ENCODE assay signal across 26 cellular contexts in genomic region chr21:31886896-31887595, GRCh38. TPM values are rescaled to one million over a fixed set of nuclear protein-coding genes. Genes with fewer than 3 reads are reported as not detected.
DNase-seq lines count a peak whose midpoint lies in the region; ATAC-seq and TF ChIP-seq lines count a peak whose summit lies in the region.
"Had no signal": no experiment of that assay in that cellular context is flagged by ENCODE, and none has a peak within 500 bp of the region (broad histone marks: within the 10 kb centered on the region; RNA-seq: fewer than 3 reads in every experiment).

No MANE protein-coding gene starts in this region.

- H3K9me3 Mint-ChIP-seq in activated CD4-positive, alpha-beta memory T cell treated with anti-CD3 and anti-CD28 coated beads for 36 hours = no peaks in the 10 kb centered on the region
- H3K9me3 Mint-ChIP-seq: activated naive CD4-positive, alpha-beta T cell treated with anti-CD3 and anti-CD28 coated beads, Interleukin-2, amount 10 ng/mL, durations not matched to agents 7 days and 5 days; activated T-helper 17 cell treated with anti-CD3 and anti-CD28 coated beads, Interleukin-2, amount 50 U/mL, for 72 hours; natural killer cell had no signal

- TF ChIP-seq POLR2A in heart left ventricle (IDR thresholded peaks at IDR 0.05) (no peak), right lobe of liver (IDR thresholded peaks at IDR 0.05) (no peak)

- 79 to 86% (median 85%) methylated on average over 5 to 6 of the region's 6 CpGs for WGBS in heart left ventricle, 4 donors
- WGBS in right lobe of liver (ENCODE audit: insufficient coverage, low coverage, low lambda C conversion rate, missing lambda C conversion rate) = 39% methylated on average over 3 of the region's 6 CpGs
- WGBS in thymus = 94% methylated on average over 6 of the region's 6 CpGs

- ATAC-seq in Right ventricle myocardium inferior (peak; percentile 28), heart left ventricle (no peak), esophagus mucosa (peak; percentile 44), right lobe of liver (peak in 3 of 4 donors; percentile 22 to 27 (median 24))
- ATAC-seq: activated T-helper 17 cell treated with anti-CD3 and anti-CD28 coated beads, Interleukin-2, amount 50 U/mL, for 72 hours; natural killer cell had no signal

- H3K27ac ChIP-seq in heart left ventricle (no peak overlapping the region), right lobe of liver (no peak overlapping the region), thymus (ENCODE audit: low read depth) (peak overlapping the region; percentile 36)
- H3K27ac ChIP-seq: coronary artery, epithelial cell of prostate had no signal

- H3K4me1 ChIP-seq in heart left ventricle (no peaks in the 10 kb centered on the region), right lobe of liver (no peaks in the 10 kb centered on the region), thymus (ENCODE audit: control insufficient read depth, insufficient read depth, low read length) (no peaks in the 10 kb centered on the region)

- no peaks in the 10 kb centered on the region for H3K4me1 Mint-ChIP-seq in activated CD4-positive, alpha-beta memory T cell treated with anti-CD3 and anti-CD28 coated beads for 36 hours (ENCODE audit: low read depth)
- H3K4me1 Mint-ChIP-seq: activated naive CD4-positive, alpha-beta T cell treated with anti-CD3 and anti-CD28 coated beads, Interleukin-2, amount 10 ng/mL, durations not matched to agents 7 days and 5 days; activated T-helper 17 cell treated with anti-CD3 and anti-CD28 coated beads, Interleukin-2, amount 50 U/mL, for 72 hours; CD4-positive, CD25-positive, alpha-beta regulatory T cell; natural killer cell had no signal

- POLR2A ChIA-PET in activated CD4-positive, alpha-beta memory T cell treated with anti-CD3 and anti-CD28 coated beads for 36 hours (lab: Charles Lee) = no interaction called here

- no peak overlapping the region for H3K4me3 Mint-ChIP-seq in activated CD4-positive, alpha-beta memory T cell treated with anti-CD3 and anti-CD28 coated beads for 36 hours
- H3K4me3 Mint-ChIP-seq: activated naive CD4-positive, alpha-beta T cell treated with anti-CD3 and anti-CD28 coated beads, Interleukin-2, amount 10 ng/mL, durations not matched to agents 7 days and 5 days; activated T-helper 17 cell treated with anti-CD3 and anti-CD28 coated beads, Interleukin-2, amount 50 U/mL, for 72 hours; CD4-positive, CD25-positive, alpha-beta regulatory T cell; natural killer cell had no signal

- CTCF ChIA-PET in activated CD4-positive, alpha-beta memory T cell treated with anti-CD3 and anti-CD28 coated beads for 36 hours (lab: Charles Lee) = no interaction called here

- H3K27ac Mint-ChIP-seq in activated CD4-positive, alpha-beta memory T cell treated with anti-CD3 and anti-CD28 coated beads for 36 hours = no peak overlapping the region
- H3K27ac Mint-ChIP-seq: activated naive CD4-positive, alpha-beta T cell treated with anti-CD3 and anti-CD28 coated beads, Interleukin-2, amount 10 ng/mL, durations not matched to agents 7 days and 5 days; activated T-helper 17 cell treated with anti-CD3 and anti-CD28 coated beads, Interleukin-2, amount 50 U/mL, for 72 hours; CD4-positive, CD25-positive, alpha-beta regulatory T cell; natural killer cell had no signal

- intact Hi-C loops in Right ventricle myocardium inferior (cut with DNase I) (no loop called here), heart left ventricle (cut with DNase I) (no loop called here), right lobe of liver (cut with DNase I) (no loop called here)
- intact Hi-C loops in activated CD4-positive, alpha-beta memory T cell treated with anti-CD3 and anti-CD28 coated beads for 36 hours (cut with micrococcal nuclease) = loop anchor here (10.0 kb wide), 1 partner anchor 88 kb away; no protein-coding TSS in a partner anchor

- H3K36me3 Mint-ChIP-seq in activated CD4-positive, alpha-beta memory T cell treated with anti-CD3 and anti-CD28 coated beads for 36 hours = no peaks in the 10 kb centered on the region
- H3K36me3 Mint-ChIP-seq: activated naive CD4-positive, alpha-beta T cell treated with anti-CD3 and anti-CD28 coated beads, Interleukin-2, amount 10 ng/mL, durations not matched to agents 7 days and 5 days; CD4-positive, CD25-positive, alpha-beta regulatory T cell; natural killer cell had no signal

- no peaks in the 10 kb centered on the region for H3K9me3 ChIP-seq in heart left ventricle
- H3K9me3 ChIP-seq in right lobe of liver = no peaks in the 10 kb centered on the region
- no peaks in the 10 kb centered on the region for H3K9me3 ChIP-seq in thymus (ENCODE audit: control insufficient read depth)

- H3K4me3 ChIP-seq in heart left ventricle (peak overlapping the region in 1 of 12 donors; percentile 16), right lobe of liver (no peak overlapping the region), thymus (ENCODE audit: low read length) (no peak overlapping the region)
- H3K4me3 ChIP-seq: coronary artery, K562 had no signal

- H3K27me3 Mint-ChIP-seq in activated CD4-positive, alpha-beta memory T cell treated with anti-CD3 and anti-CD28 coated beads for 36 hours = no peaks in the 10 kb centered on the region
- H3K27me3 Mint-ChIP-seq: activated T-helper 17 cell treated with anti-CD3 and anti-CD28 coated beads, Interleukin-2, amount 50 U/mL, for 72 hours had no signal

- no peaks in the 10 kb centered on the region for H3K36me3 ChIP-seq in heart left ventricle
- H3K36me3 ChIP-seq in right lobe of liver = no peaks in the 10 kb centered on the region
- no peaks in the 10 kb centered on the region for H3K36me3 ChIP-seq in thymus (ENCODE audit: control insufficient read depth, insufficient read depth)

- no peak for TF ChIP-seq CTCF in heart left ventricle (IDR thresholded peaks at IDR 0.05)
- TF ChIP-seq CTCF in right lobe of liver (IDR thresholded peaks at IDR 0.05) = no peak

- DNase-seq in Right ventricle myocardium inferior (ENCODE audit: missing footprints) = no peak
- DNase-seq in heart left ventricle = no peak
- no peak for DNase-seq in right lobe of liver
- DNase-seq in DMS114 treated with DMSO at 0.1 percent for 48 hours (lab: John Stamatoyannopoulos, UW; ENCODE audit: unreplicated experiment) = no peak
- DNase-seq in activated CD4-positive, alpha-beta T cell treated with anti-CD3 and anti-CD28 coated beads for 48 hours = no peak
- no peak for DNase-seq in activated CD4-positive, alpha-beta memory T cell treated with anti-CD3 and anti-CD28 coated beads for 36 hours
- DNase-seq: 8988T; activated naive CD4-positive, alpha-beta T cell treated with anti-CD3 and anti-CD28 coated beads, Interleukin-2, amount 10 ng/mL, durations not matched to agents 7 days and 5 days; CD4-positive, CD25-positive, alpha-beta regulatory T cell; effector CD8-positive, alpha-beta T cell; EL; natural killer cell; NCI-H1092 treated with DMSO at 0.1 percent for 48 hours; NCI-H2081; NCI-H526; SHP77; small intestine; stimulated activated naive CD4-positive, alpha-beta T cell treated with Interleukin-2 at 50 U/mL for 16 hours; T-helper 2 cell had no signal

- peaks cover 0 to 15% (median 0%) of the 10 kb centered on the region in 9 donors for H3K27me3 ChIP-seq in heart left ventricle
- H3K27me3 ChIP-seq in right lobe of liver = no peaks in the 10 kb centered on the region
- H3K27me3 ChIP-seq in thymus (ENCODE audit: control insufficient read depth, insufficient read depth) = no peaks in the 10 kb centered on the region

RNA-seq across cellular contexts. Expression of gene HUNK, which starts 14.2 kb away (rescaled TPM):
- total RNA-seq in Right ventricle myocardium inferior (0.08 TPM), heart left ventricle (1 to 10 TPM in 2 of 9 donors, under 1 TPM in 7; 0.02 to 1.4 (median 0.22) TPM), esophagus mucosa (0.92 TPM), right lobe of liver (under 1 TPM; 0.12 to 0.64 (median 0.32) TPM)
- polyA plus RNA-seq in heart left ventricle (under 1 TPM; 0.04 to 0.30 TPM), thymus (0.21 TPM)
- total RNA-seq in activated CD4-positive, alpha-beta memory T cell treated with anti-CD3 and anti-CD28 coated beads for 36 hours = under 1 TPM; 0.10 to 0.17 TPM
- total RNA-seq: CD4-positive, CD25-positive, alpha-beta regulatory T cell; HT1080; K562; natural killer cell had no signal
- polyA plus RNA-seq: CD4-positive, CD25-positive, alpha-beta regulatory T cell; K562 had no signal

Comparison
In these comparisons a context has a peak if more than half of its experiments do, and no peak if none do; other contexts are left out.
1. ATAC-seq: peak in Right ventricle myocardium inferior (single experiment), esophagus mucosa (single experiment) and right lobe of liver (3 of 4); none in heart left ventricle (0 of 4).